Comparison of ENCODE assay signal across 26 cellular contexts in genomic region chr5:52605317-52605991, GRCh38.
DNase-seq lines count a peak whose midpoint lies in the region; ATAC-seq, FAIRE-seq and TF ChIP-seq lines count a peak whose summit lies in the region.
"Had no signal": no experiment of that assay in that cellular context is flagged by ENCODE, and none has a peak within 500 bp of the region (broad histone marks: within the 10 kb centered on the region; RNA-seq: fewer than 3 reads in every experiment).

No MANE protein-coding gene starts in this region.

- H3K27me3 ChIP-seq in SK-N-SH (ENCODE audit: insufficient read depth) (no peaks in the 10 kb centered on the region), small intestine (ENCODE audit: control insufficient read depth in 2 of 2, insufficient read depth in 2 of 2, low read length in 2 of 2) (no peaks in the 10 kb centered on the region), dorsolateral prefrontal cortex (peaks cover 0 to 4% (median 0%) of the 10 kb centered on the region in 45 donors)
- H3K27me3 ChIP-seq: BLaER1 treated with 17β-estradiol and CSF1 and Interleukin-3, amounts not matched to agents 10 nM and 100 nM had no signal

- no peak; a peak in 1 of 4 replicates for TF ChIP-seq EP300 in SK-N-SH (IDR thresholded peaks at IDR 0.05; ENCODE audit: borderline replicate concordance in 1 of 2, low read depth in 1 of 2, low read length in 1 of 2)

- WGBS in SK-N-SH (ENCODE audit: low lambda C conversion rate) = 46% methylated on average over 3 of the region's 3 CpGs
- 59 to 76% (median 67%) methylated on average over 3 of the region's 3 CpGs for WGBS in small intestine, 3 donors

- DNase-seq in NCI-H2107 treated with DMSO at 0.1 percent for 48 hours (lab: John Stamatoyannopoulos, UW; ENCODE audit: unreplicated experiment) = peak; percentile 1
- DNase-seq in NCI-H2107 (lab: John Stamatoyannopoulos, UW) = no peak
- DNase-seq in SK-N-SH = no peak
- peak; percentile 60 for DNase-seq in foreskin melanocyte
- DNase-seq in small intestine = peak; percentile 2
- DNase-seq in DMS153 treated with DMSO at 0.1 percent for 48 hours (lab: John Stamatoyannopoulos, UW; ENCODE audit: unreplicated experiment) = no peak
- no peak for DNase-seq in dorsolateral prefrontal cortex
- DNase-seq: ACHN; CD8-positive, alpha-beta T cell; KBM-7; MM.1S; NCI-H1048; NCI-H1417 treated with DMSO at 0.1 percent for 48 hours; NCI-H187; NCI-H2171; NCI-H524 treated with DMSO at 0.1 percent for 48 hours; OCI-M1 had no signal

- FAIRE-seq in small intestine (lab: Jason Lieb, UNC) = no peak
- FAIRE-seq: G401.6, GM12892, H1 had no signal

- no peak overlapping the region for H3K9ac ChIP-seq in SK-N-SH
- H3K9ac ChIP-seq: BLaER1 treated with 17β-estradiol and CSF1 and Interleukin-3, amounts not matched to agents 10 nM and 100 nM had no signal

- CTCF ChIA-PET in SK-N-SH (lab: Yijun Ruan, JAX) = interaction anchor here (1.3 to 1.9 kb wide), 3 partner anchors 51 to 1642 kb away, joined by 3 to 5 read pairs (median 4); no protein-coding TSS in a partner anchor

- H3K36me3 ChIP-seq in SK-N-SH (replicated peaks in 1 of 2; ENCODE audit: control insufficient read depth in 1 of 2, insufficient read depth in 2 of 2, low read length in 1 of 2) = no peaks in the 10 kb centered on the region
- no peaks in the 10 kb centered on the region for H3K36me3 ChIP-seq in small intestine (ENCODE audit: control insufficient read depth in 2 of 2, insufficient read depth in 2 of 2, low read length in 2 of 2)
- H3K36me3 ChIP-seq: BLaER1 treated with 17β-estradiol and CSF1 and Interleukin-3, amounts not matched to agents 10 nM and 100 nM; SJSA1 had no signal

- no peaks in the 10 kb centered on the region for H3K79me2 ChIP-seq in SK-N-SH (ENCODE audit: insufficient read depth)

- no peaks in the 10 kb centered on the region for H3F3A ChIP-seq in SK-N-SH (replicated peaks; ENCODE audit: insufficient read depth)

- no peaks in the 10 kb centered on the region for H4K20me1 ChIP-seq in SK-N-SH (ENCODE audit: insufficient read depth)
- H4K20me1 ChIP-seq: BLaER1 treated with 17β-estradiol and CSF1 and Interleukin-3, amounts not matched to agents 10 nM and 100 nM had no signal

- H3K4me3 ChIP-seq in SK-N-SH (ENCODE audit: low read depth in 2 of 2, low read length in 1 of 2) (no peak overlapping the region), small intestine (ENCODE audit: low read depth in 1 of 2, low read length in 2 of 2) (no peak overlapping the region), dorsolateral prefrontal cortex (no peak overlapping the region)
- H3K4me3 ChIP-seq: BLaER1 treated with 17β-estradiol and CSF1 and Interleukin-3, amounts not matched to agents 10 nM and 100 nM; SJSA1 had no signal

- no peaks in the 10 kb centered on the region for H3K9me3 ChIP-seq in SK-N-SH
- no peaks in the 10 kb centered on the region for H3K9me3 ChIP-seq in small intestine (ENCODE audit: control insufficient read depth, low read depth)
- H3K9me3 ChIP-seq: BLaER1 treated with 17β-estradiol and CSF1 and Interleukin-3, amounts not matched to agents 10 nM and 100 nM; SJSA1 had no signal

- no peak for TF ChIP-seq RAD21 in SK-N-SH (IDR thresholded peaks at IDR 0.05; ENCODE audit: low read length)

- POLR2A ChIA-PET in SK-N-SH (lab: Yijun Ruan, JAX) = interaction anchor here (1.0 to 1.7 kb wide), 3 partner anchors 41 to 1222 kb away, joined by 3 to 6 read pairs (median 4); partner anchors contain the start of gene ISL1

- TF ChIP-seq CTCF in SK-N-SH (IDR thresholded peaks at IDR 0.05) (no peak), dorsolateral prefrontal cortex (IDR thresholded peaks at IDR 0.05 in 54 of 56, conservative IDR thresholded peaks at IDR 0.05 in 2 of 56; ENCODE audit: low read depth in 1 of 56, partially characterized antibody in 56 of 56) (no peak)

- no peak overlapping the region for H2AFZ ChIP-seq in SK-N-SH (ENCODE audit: low read depth)

- no peaks in the 10 kb centered on the region for H3K9me2 ChIP-seq in SK-N-SH

- ATAC-seq in GM21447 (IDR thresholded peaks at IDR 0.05; ENCODE audit: unreplicated experiment) = no peak
- ATAC-seq: CD8-positive, alpha-beta T cell; Right ventricle myocardium inferior had no signal

- H3K4me1 ChIP-seq in SK-N-SH (ENCODE audit: control insufficient read depth in 1 of 2, insufficient read depth in 2 of 2, low read depth in 1 of 2, low read length in 1 of 2) (peaks cover 0 to 31% of the 10 kb centered on the region in 2 experiments; a peak in 2 of 4 replicates), small intestine (ENCODE audit: control insufficient read depth in 2 of 2, insufficient read depth in 1 of 2, low read depth in 1 of 2, low read length in 1 of 2) (peaks cover 0 to 4% of the 10 kb centered on the region in 2 donors)
- H3K4me1 ChIP-seq: BLaER1 treated with 17β-estradiol and CSF1 and Interleukin-3, amounts not matched to agents 10 nM and 100 nM; SJSA1 had no signal

- intact Hi-C loops in dorsolateral prefrontal cortex (cut with DNase I) = no loop called here

- H3K27ac ChIP-seq in SK-N-SH (ENCODE audit: low read depth in 2 of 2, low read length in 1 of 2) = peak overlapping the region in 1 of 2 experiments; percentile 100; a peak in 2 of 4 replicates
- no peak overlapping the region for H3K27ac ChIP-seq in small intestine (ENCODE audit: low read depth in 1 of 2, low read length in 1 of 2)
- H3K27ac ChIP-seq in dorsolateral prefrontal cortex = no peak overlapping the region
- H3K27ac ChIP-seq: 22Rv1; BLaER1 treated with 17β-estradiol and CSF1 and Interleukin-3, amounts not matched to agents 10 nM and 100 nM; HL-60; SJSA1 had no signal

- no peak overlapping the region for H3K4me2 ChIP-seq in SK-N-SH
- H3K4me2 ChIP-seq: BLaER1 treated with 17β-estradiol and CSF1 and Interleukin-3, amounts not matched to agents 10 nM and 100 nM had no signal

TF ChIP-seq in SK-N-SH, 30 proteins besides CTCF, POLR2A, EP300 and RAD21:
- TF ChIP-seq, protein P1, sequence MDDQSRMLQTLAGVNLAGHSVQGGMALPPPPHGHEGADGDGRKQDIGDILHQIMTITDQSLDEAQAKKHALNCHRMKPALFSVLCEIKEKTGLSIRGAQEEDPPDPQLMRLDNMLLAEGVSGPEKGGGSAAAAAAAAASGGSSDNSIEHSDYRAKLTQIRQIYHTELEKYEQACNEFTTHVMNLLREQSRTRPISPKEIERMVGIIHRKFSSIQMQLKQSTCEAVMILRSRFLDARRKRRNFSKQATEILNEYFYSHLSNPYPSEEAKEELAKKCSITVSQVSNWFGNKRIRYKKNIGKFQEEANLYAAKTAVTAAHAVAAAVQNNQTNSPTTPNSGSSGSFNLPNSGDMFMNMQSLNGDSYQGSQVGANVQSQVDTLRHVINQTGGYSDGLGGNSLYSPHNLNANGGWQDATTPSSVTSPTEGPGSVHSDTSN (IDR thresholded peaks at IDR 0.05) = peak; percentile 23; the same call in 1 of the 2 replicates
- TF ChIP-seq FOXJ3 (CRISPR knock-in tag; IDR thresholded peaks at IDR 0.05) = peak; percentile 75; the same call in 1 of the 2 replicates
- 0 out of 2 replicates have a peak, but pooled peaks have one; percentile 5 for TF ChIP-seq TCF12 (IDR thresholded peaks at IDR 0.05)
- peak; percentile 66 for TF ChIP-seq RCOR1 (IDR thresholded peaks at IDR 0.05; ENCODE audit: low read length)
- no peak; the same call in 1 of the 2 replicates for TF ChIP-seq GATA2 (CRISPR knock-in tag; IDR thresholded peaks at IDR 0.05)
- no peak for TF ChIP-seq CHD2 (IDR thresholded peaks at IDR 0.05; ENCODE audit: low read length, partially characterized antibody)

Comparison
In these comparisons a context has a peak if more than half of its experiments do, and no peak if none do; other contexts are left out.
1. DNase-seq: peak in NCI-H2107 treated with DMSO at 0.1 percent for 48 hours (single experiment), foreskin melanocyte (single experiment) and small intestine (single experiment); none in NCI-H2107 (single experiment), SK-N-SH (single experiment), DMS153 treated with DMSO at 0.1 percent for 48 hours (single experiment) and dorsolateral prefrontal cortex (0 of 10).